ENCODE assay signal across 22 cellular contexts in genomic region chr2:80050246-80050645, GRCh38.
DNase-seq lines count a peak whose midpoint lies in the region; FAIRE-seq and TF ChIP-seq lines count a peak whose summit lies in the region.
"Had no signal": no experiment of that assay in that cellular context is flagged by ENCODE, and none has a peak within 500 bp of the region (broad histone marks: within the 10 kb centered on the region; RNA-seq: fewer than 3 reads in every experiment).

No MANE protein-coding gene starts in this region.

- H3K9ac ChIP-seq in kidney (ENCODE audit: low read length in 2 of 2): no peak overlapping the region

- no peak overlapping the region for H3K27ac ChIP-seq in kidney (ENCODE audit: low read depth in 2 of 2, low read length in 2 of 2)
- H3K27ac ChIP-seq: C4-2B, prostate gland had no signal

- no peak overlapping the region for H3K27ac Mint-ChIP-seq in chondrocyte (ENCODE audit: unreplicated experiment)
- H3K27ac Mint-ChIP-seq: activated naive CD8-positive, alpha-beta T cell had no signal

- H3K36me3 ChIP-seq in BE2C (no peaks in the 10 kb centered on the region), kidney (ENCODE audit: control insufficient read depth in 1 of 2, insufficient read depth in 2 of 2, low read length in 2 of 2) (no peaks in the 10 kb centered on the region)
- H3K36me3 ChIP-seq: MG63, prostate gland had no signal

- peak; percentile 48 for DNase-seq in BE2C
- peak; percentile 19 for DNase-seq in MV-4-11 (lab: John Stamatoyannopoulos, UW)
- DNase-seq in NOMO-1 treated with dmso at 0.1 percent for 144 hours (lab: John Stamatoyannopoulos, UW; ENCODE audit: unreplicated experiment): peak; percentile 24
- peak; percentile 62 for DNase-seq in cerebellum (ENCODE audit: low spot score)
- DNase-seq in kidney: no peak
- no peak for DNase-seq in chondrocyte (ENCODE audit: low spot score)
- DNase-seq in NCI-H2196 treated with DMSO at 0.1 percent for 48 hours (lab: John Stamatoyannopoulos, UW; ENCODE audit: unreplicated experiment): no peak
- DNase-seq in activated CD8-positive, alpha-beta memory T cell treated with anti-CD3 and anti-CD28 coated beads for 24 hours: no peak
- DNase-seq: ACHN; activated CD4-positive, alpha-beta T cell treated with anti-CD3 and anti-CD28 coated beads for 4 hours; Calu3; effector CD8-positive, alpha-beta T cell; kidney glomerular epithelial cell; MG63; NCI-H187 treated with DMSO at 0.1 percent for 48 hours; Right ventricle myocardium superior had no signal

- H3K4me3 ChIP-seq in BE2C (ENCODE audit: low read depth, low read length): no peak overlapping the region
- no peak overlapping the region for H3K4me3 ChIP-seq in kidney (ENCODE audit: low read length in 2 of 2)
- H3K4me3 ChIP-seq: lung, MG63, prostate gland had no signal

- H3K4me1 ChIP-seq in BE2C: peaks cover 7% of the 10 kb centered on the region
- no peaks in the 10 kb centered on the region for H3K4me1 ChIP-seq in kidney (ENCODE audit: control insufficient read depth in 1 of 2, insufficient read depth in 1 of 2, low read depth in 1 of 2, low read length in 2 of 2)
- H3K4me1 ChIP-seq: prostate gland had no signal

- H3K9me3 ChIP-seq in BE2C (no peaks in the 10 kb centered on the region), kidney (ENCODE audit: control insufficient read depth in 1 of 2, low read length in 2 of 2) (no peaks in the 10 kb centered on the region)
- H3K9me3 ChIP-seq: MG63, prostate gland had no signal

- no peaks in the 10 kb centered on the region for H3K36me3 Mint-ChIP-seq in chondrocyte (ENCODE audit: low read depth)
- H3K36me3 Mint-ChIP-seq: activated naive CD8-positive, alpha-beta T cell had no signal

- intact Hi-C loops in kidney (cut with DNase I): no loop called here

- H3K4me1 Mint-ChIP-seq in chondrocyte (ENCODE audit: low read depth): no peaks in the 10 kb centered on the region
- H3K4me1 Mint-ChIP-seq: neural crest cell had no signal

- peaks cover 6% of the 10 kb centered on the region for H3K27me3 Mint-ChIP-seq in chondrocyte (ENCODE audit: low read depth)

- H3K9me3 Mint-ChIP-seq in chondrocyte (ENCODE audit: low read depth): no peaks in the 10 kb centered on the region
- H3K9me3 Mint-ChIP-seq: neural crest cell had no signal

- no peak for FAIRE-seq in kidney (lab: Jason Lieb, UNC)
- FAIRE-seq: TTC549 had no signal

- TF ChIP-seq CTCF in BE2C (IDR thresholded peaks at IDR 0.05; ENCODE audit: low read depth, low read length) (no peak), kidney (IDR thresholded peaks at IDR 0.05; ENCODE audit: borderline replicate concordance, extremely low read depth, insufficient read depth) (no peak), chondrocyte (IDR thresholded peaks at IDR 0.05) (no peak)

- no peak overlapping the region for H3K4me3 Mint-ChIP-seq in chondrocyte (ENCODE audit: unreplicated experiment)
- H3K4me3 Mint-ChIP-seq: activated naive CD8-positive, alpha-beta T cell; neural crest cell had no signal

- H3K27me3 ChIP-seq in BE2C: no peaks in the 10 kb centered on the region
- H3K27me3 ChIP-seq: MG63 had no signal

Comparison
In these comparisons a context has a peak if more than half of its experiments do, and no peak if none do; other contexts are left out.
1. DNase-seq: peak in BE2C (single experiment), MV-4-11 (single experiment), NOMO-1 treated with dmso at 0.1 percent for 144 hours (single experiment) and cerebellum (single experiment); none in kidney (single experiment), chondrocyte (single experiment), NCI-H2196 treated with DMSO at 0.1 percent for 48 hours (single experiment) and activated CD8-positive, alpha-beta memory T cell treated with anti-CD3 and anti-CD28 coated beads for 24 hours (single experiment).